In genomic region chr12:66160704-66161103, GRCh38 we compare ENCODE assay signal across 19 cellular contexts. TPM values are rescaled to one million over a fixed set of nuclear protein-coding genes. Genes with fewer than 3 reads are reported as not detected.
A peak's percentile ranks its signal among the peaks of the same experiment; 100 is the strongest.
DNase-seq lines count a peak whose midpoint lies in the region; ATAC-seq, FAIRE-seq and TF ChIP-seq lines count a peak whose summit lies in the region.
"Had no signal": no experiment of that assay in that cellular context is flagged by ENCODE, and none has a peak within 500 bp of the region (broad histone marks: within the 10 kb centered on the region; RNA-seq: fewer than 3 reads in every experiment).

No MANE protein-coding gene starts in this region.

- H2AFZ ChIP-seq in K562 (ENCODE audit: low read depth, low read length): no peak overlapping the region

- H3K9ac ChIP-seq in K562 (ENCODE audit: insufficient read depth in 1 of 2, low read depth in 2 of 2, low read length in 2 of 2): no peak overlapping the region

- H3K27ac Mint-ChIP-seq in activated CD4-positive, alpha-beta T cell treated with anti-CD3 and anti-CD28 coated beads, Interleukin-2, amount 10 ng/mL, durations not matched to agents 24 days and 14 days: no peak overlapping the region

- H3K27me3 ChIP-seq in K562 (ENCODE audit: control insufficient read depth in 2 of 2, insufficient read depth in 2 of 2, low read length in 2 of 2) (no peaks in the 10 kb centered on the region), lower lobe of right lung (ENCODE audit: low read depth) (no peaks in the 10 kb centered on the region)

- H3K4me3 ChIP-seq in K562: no peak overlapping the region
- H3K4me3 ChIP-seq in lower lobe of right lung: no peak overlapping the region
- H3K4me3 ChIP-seq: A549 had no signal

- in situ Hi-C loops in K562 (cut with MboI): no loop called here

- H3K4me1 ChIP-seq in K562 (replicated peaks in 1 of 2; ENCODE audit: control insufficient read depth in 2 of 2, insufficient read depth in 2 of 2, low read length in 2 of 2) (peaks cover 0 to 8% of the 10 kb centered on the region in 2 experiments; a peak in 2 of 5 replicates), lower lobe of right lung (no peaks in the 10 kb centered on the region)
- H3K4me1 ChIP-seq: A549 had no signal

- TF ChIP-seq RAD21 in K562 (CRISPR knock-in tag; conservative IDR thresholded peaks at IDR 0.05 in 1 of 2, IDR thresholded peaks at IDR 0.05 in 1 of 2): no peak

- DNase-seq in activated CD4-positive, alpha-beta T cell treated with anti-CD3 and anti-CD28 coated beads, Interleukin-2, amount 10 ng/mL, durations not matched to agents 24 days and 14 days: peak; percentile 38
- DNase-seq in activated CD4-positive, alpha-beta T cell treated with anti-CD3 and anti-CD28 coated beads for 48 hours: no peak
- no peak for DNase-seq in K562 (ENCODE audit: extremely low read depth in 1 of 4, low spot score in 3 of 4)
- DNase-seq in lower lobe of right lung: peak; percentile 47
- peak; percentile 74 for DNase-seq in posterior vena cava (ENCODE audit: low spot score)
- no peak for DNase-seq in sciatic nerve (ENCODE audit: low spot score)
- no peak for DNase-seq in NCI-H2029 (lab: John Stamatoyannopoulos, UW)
- DNase-seq in NCI-H2227 treated with DMSO at 0.1 percent for 48 hours (lab: John Stamatoyannopoulos, UW): no peak
- DNase-seq: AML-193; CD4-positive, alpha-beta T cell; DMS79 treated with DMSO at 0.1 percent for 48 hours; GF-D8; GOT3; H7; IMR-90 had no signal

- no peak for TF ChIP-seq EP300 in K562 (IDR thresholded peaks at IDR 0.05; ENCODE audit: low read length)

- H3K9me3 ChIP-seq in K562 (replicated peaks; ENCODE audit: control insufficient read depth, insufficient read depth, low read depth, low read length) (no peaks in the 10 kb centered on the region), lower lobe of right lung (no peaks in the 10 kb centered on the region)

- H3K27ac ChIP-seq in K562 (ENCODE audit: extremely low read depth, low read depth, low read length) (no peak overlapping the region), lower lobe of right lung (no peak overlapping the region)
- H3K27ac ChIP-seq: 22Rv1, A549, C4-2B, HL-60 had no signal

- no peaks in the 10 kb centered on the region; the same call in 1 of the 2 replicates for H4K20me1 ChIP-seq in K562 (replicated peaks; ENCODE audit: control insufficient read depth, insufficient read depth, low read length)

- TF ChIP-seq POLR2A in K562 (conservative IDR thresholded peaks at IDR 0.05): no peak

- intact Hi-C loops in activated CD4-positive, alpha-beta T cell treated with anti-CD3 and anti-CD28 coated beads, Interleukin-2, amount 10 ng/mL, durations not matched to agents 24 days and 14 days (cut with micrococcal nuclease): no loop called here
- intact Hi-C loops in K562 (cut with micrococcal nuclease): no loop called here
- intact Hi-C loops in lower lobe of right lung (cut with DNase I): no loop called here
- intact Hi-C loops in posterior vena cava (cut with DNase I): no loop called here
- intact Hi-C loops in sciatic nerve (cut with DNase I): no loop called here

- peaks cover 43% of the 10 kb centered on the region for H3K36me3 Mint-ChIP-seq in activated CD4-positive, alpha-beta T cell treated with anti-CD3 and anti-CD28 coated beads, Interleukin-2, amount 10 ng/mL, durations not matched to agents 24 days and 14 days (ENCODE audit: low read depth)

- ATAC-seq in K562 (no peak), lower lobe of right lung (peak in 1 of 2 donors; percentile 13), sciatic nerve (no peak)
- ATAC-seq: A549 had no signal

- 92% methylated on average over 9 of the region's 28 CpGs for WGBS in K562 (ENCODE audit: insufficient coverage, low coverage, missing lambda C conversion rate)

- no peak overlapping the region for H3K4me3 Mint-ChIP-seq in activated CD4-positive, alpha-beta T cell treated with anti-CD3 and anti-CD28 coated beads, Interleukin-2, amount 10 ng/mL, durations not matched to agents 24 days and 14 days
- H3K4me3 Mint-ChIP-seq: CD4-positive, alpha-beta T cell had no signal

- peaks cover 43% of the 10 kb centered on the region for H3K79me2 ChIP-seq in K562 (ENCODE audit: control insufficient read depth, insufficient read depth, low read length)

- no peaks in the 10 kb centered on the region for H3K27me3 Mint-ChIP-seq in activated CD4-positive, alpha-beta T cell treated with anti-CD3 and anti-CD28 coated beads, Interleukin-2, amount 10 ng/mL, durations not matched to agents 24 days and 14 days
- H3K27me3 Mint-ChIP-seq: CD4-positive, alpha-beta T cell had no signal

- CTCF ChIA-PET in K562 (lab: Yijun Ruan, JAX; ENCODE audit: low intra/inter-chr PET ratio): no interaction called here

- H3K4me2 ChIP-seq in K562 (ENCODE audit: insufficient read depth, low read length): no peak overlapping the region
- H3K4me2 ChIP-seq: A549 had no signal

- FAIRE-seq in K562 (lab: Jason Lieb, UNC): no peak
- FAIRE-seq: A549 had no signal

- peaks cover 4% of the 10 kb centered on the region for H3K9me3 Mint-ChIP-seq in activated CD4-positive, alpha-beta T cell treated with anti-CD3 and anti-CD28 coated beads, Interleukin-2, amount 10 ng/mL, durations not matched to agents 24 days and 14 days

- TF ChIP-seq CTCF in K562 (IDR thresholded peaks at IDR 0.05 in 2 of 3, conservative IDR thresholded peaks at IDR 0.05 in 1 of 3; ENCODE audit: insufficient read depth in 2 of 3, low read depth in 1 of 3, low read length in 3 of 3) (no peak), lower lobe of right lung (IDR thresholded peaks at IDR 0.05) (no peak)

- no TSS peak for BruUV-seq in K562 (replicated peaks; lab: Mats Ljungman, UMichigan)

- H3K36me3 ChIP-seq in K562 (ENCODE audit: control insufficient read depth, insufficient read depth, low read length): peaks cover 7% of the 10 kb centered on the region; the same call in 2 of the 3 replicates
- H3K36me3 ChIP-seq in lower lobe of right lung: peaks cover 22% of the 10 kb centered on the region

- POLR2A ChIA-PET in K562 (lab: Yijun Ruan, JAX): interaction anchor here (0.8 kb wide), 1 partner anchor 11 kb away, joined by 3 read pairs; no protein-coding TSS in a partner anchor

- no peaks in the 10 kb centered on the region for H3K9me1 ChIP-seq in K562 (ENCODE audit: control insufficient read depth, insufficient read depth, low read length)

- H3K4me1 Mint-ChIP-seq in activated CD4-positive, alpha-beta T cell treated with anti-CD3 and anti-CD28 coated beads, Interleukin-2, amount 10 ng/mL, durations not matched to agents 24 days and 14 days: peaks cover 14% of the 10 kb centered on the region

RNA-seq across cellular contexts. Expression of gene TMBIM4, which starts 9.1 kb away (rescaled TPM):
- total RNA-seq in activated CD4-positive, alpha-beta T cell treated with anti-CD3 and anti-CD28 coated beads, Interleukin-2, amount 10 ng/mL, durations not matched to agents 24 days and 14 days: 58.0 and 60.9 TPM in 2 replicates
- total RNA-seq in K562 (2011; cell fraction: chromatin; rRNA removed; ENCODE audit: low replicate concordance): 23.3 and 47.4 TPM in 2 replicates
- total RNA-seq in K562 (2011; cell fraction: nucleolus; rRNA removed): 18.2 and 23.0 TPM in 2 replicates
- 38.8 and 43.1 TPM in 2 replicates for total RNA-seq in K562 (2011; cell fraction: nucleoplasm; rRNA removed)
- 18.6 and 19.5 TPM in 2 replicates for total RNA-seq in K562 (2014; rRNA removed)
- total RNA-seq in K562 (2014; rRNA removed; fragmentation: Illumina TruSeq; extraction: Trizol): 49.8 and 57.5 TPM in 2 replicates
- total RNA-seq in K562 (2015; rRNA removed; fragmentation: Illumina TruSeq; extraction: Trizol): 46.1 and 50.0 TPM in 2 replicates
- total RNA-seq in K562 (2021): 41.2 and 46.5 TPM in 2 replicates
- 53.9 and 67.4 TPM in 2 replicates for polyA plus RNA-seq in K562 (2011; rRNA removed)
- polyA plus RNA-seq in K562 (2011; cell fraction: cytosol; rRNA removed): 94.3 and 145 TPM in 2 replicates
- polyA plus RNA-seq in K562 (2011; cell fraction: nucleus; rRNA removed): 17.7 and 30.5 TPM in 2 replicates
- polyA plus RNA-seq in K562 (2012): 55.8 and 57.5 TPM in 2 replicates
- polyA plus RNA-seq in K562 (2014; fragmentation: Illumina TruSeq; extraction: Trizol): 49.7 and 70.1 TPM in 2 replicates
- 100 to 1,000 TPM; 231 to 272 TPM for polyA plus RNA-seq in K562 (2014; fragmentation: Nextera tagmentation; extraction: Ambion mirVana)
- polyA plus RNA-seq in K562 (2014; rRNA removed): 61.8 and 104 TPM in 2 replicates
- polyA minus RNA-seq in K562 (2011; rRNA and poly(A)+ RNA removed): 27.7 and 28.5 TPM in 2 replicates
- polyA minus RNA-seq in K562 (2011; cell fraction: cytosol; rRNA and poly(A)+ RNA removed): 5.2 and 24.5 TPM in 2 replicates
- polyA minus RNA-seq in K562 (2011; cell fraction: nucleus; rRNA and poly(A)+ RNA removed): 4.6 and 15.3 TPM in 2 replicates
- total RNA-seq in lower lobe of right lung: 174 TPM
- 100 to 1,000 TPM; 127 to 131 TPM for total RNA-seq in posterior vena cava
- 99.3 TPM for total RNA-seq in sciatic nerve
- total RNA-seq: H7 had no signal

RNA-seq across cellular contexts. Expression of gene IRAK3, which starts 28.3 kb away (rescaled TPM):
- 1.3 and 1.8 TPM in 2 replicates for total RNA-seq in activated CD4-positive, alpha-beta T cell treated with anti-CD3 and anti-CD28 coated beads, Interleukin-2, amount 10 ng/mL, durations not matched to agents 24 days and 14 days
- total RNA-seq in K562 (2011; cell fraction: chromatin; rRNA removed; ENCODE audit: low replicate concordance): 0.07 TPM in 1 of 2 replicates, not detected in the other
- not detected in 2 replicates for total RNA-seq in K562 (2011; cell fraction: nucleolus; rRNA removed)
- total RNA-seq in K562 (2011; cell fraction: nucleoplasm; rRNA removed): not detected in 2 replicates
- 0.09 TPM in 1 of 2 replicates, not detected in the other for total RNA-seq in K562 (2014; rRNA removed)
- not detected in 2 replicates for total RNA-seq in K562 (2014; rRNA removed; fragmentation: Illumina TruSeq; extraction: Trizol)
- not detected in 2 replicates for total RNA-seq in K562 (2015; rRNA removed; fragmentation: Illumina TruSeq; extraction: Trizol)
- total RNA-seq in K562 (2021): 0.07 TPM in 1 of 2 replicates, not detected in the other
- 0.06 TPM in 1 of 2 replicates, not detected in the other for polyA plus RNA-seq in K562 (2011; rRNA removed)
- not detected in 2 replicates for polyA plus RNA-seq in K562 (2011; cell fraction: cytosol; rRNA removed)
- not detected in 2 replicates for polyA plus RNA-seq in K562 (2011; cell fraction: nucleus; rRNA removed)
- 0.01 TPM in 1 of 2 replicates, not detected in the other for polyA plus RNA-seq in K562 (2012)
- not detected in 2 replicates for polyA plus RNA-seq in K562 (2014; fragmentation: Illumina TruSeq; extraction: Trizol)
- not detected for polyA plus RNA-seq in K562 (2014; fragmentation: Nextera tagmentation; extraction: Ambion mirVana)
- not detected in 2 replicates for polyA plus RNA-seq in K562 (2014; rRNA removed)
- polyA minus RNA-seq in K562 (2011; rRNA and poly(A)+ RNA removed): not detected in 2 replicates
- polyA minus RNA-seq in K562 (2011; cell fraction: cytosol; rRNA and poly(A)+ RNA removed): not detected in 2 replicates
- not detected in 2 replicates for polyA minus RNA-seq in K562 (2011; cell fraction: nucleus; rRNA and poly(A)+ RNA removed)
- 50.7 TPM for total RNA-seq in lower lobe of right lung
- total RNA-seq in posterior vena cava: 10 to 100 TPM; 24.3 to 32.9 TPM
- 19.3 TPM for total RNA-seq in sciatic nerve

RNA-seq across cellular contexts. Expression of gene LLPH, which starts 30.2 kb away (rescaled TPM):
- total RNA-seq in activated CD4-positive, alpha-beta T cell treated with anti-CD3 and anti-CD28 coated beads, Interleukin-2, amount 10 ng/mL, durations not matched to agents 24 days and 14 days: 33.5 and 35.2 TPM in 2 replicates
- 3.1 and 10.4 TPM in 2 replicates for total RNA-seq in K562 (2011; cell fraction: chromatin; rRNA removed; ENCODE audit: low replicate concordance)
- 1.6 and 2.5 TPM in 2 replicates for total RNA-seq in K562 (2011; cell fraction: nucleolus; rRNA removed)
- 2.7 and 5.6 TPM in 2 replicates for total RNA-seq in K562 (2011; cell fraction: nucleoplasm; rRNA removed)
- 19.1 and 22.6 TPM in 2 replicates for total RNA-seq in K562 (2014; rRNA removed)
- total RNA-seq in K562 (2014; rRNA removed; fragmentation: Illumina TruSeq; extraction: Trizol): 59.6 and 74.3 TPM in 2 replicates
- total RNA-seq in K562 (2015; rRNA removed; fragmentation: Illumina TruSeq; extraction: Trizol): 58.5 and 65.5 TPM in 2 replicates
- total RNA-seq in K562 (2021): 26.3 and 27.8 TPM in 2 replicates
- polyA plus RNA-seq in K562 (2011; rRNA removed): 14.1 and 23.9 TPM in 2 replicates
- polyA plus RNA-seq in K562 (2011; cell fraction: cytosol; rRNA removed): 2.1 and 4.8 TPM in 2 replicates
- 1.9 and 2.5 TPM in 2 replicates for polyA plus RNA-seq in K562 (2011; cell fraction: nucleus; rRNA removed)
- polyA plus RNA-seq in K562 (2012): 27.5 and 58.5 TPM in 2 replicates
- polyA plus RNA-seq in K562 (2014; fragmentation: Illumina TruSeq; extraction: Trizol): 62.1 and 72.0 TPM in 2 replicates
- polyA plus RNA-seq in K562 (2014; fragmentation: Nextera tagmentation; extraction: Ambion mirVana): 10 to 100 TPM; 67.4 to 87.3 TPM
- polyA plus RNA-seq in K562 (2014; rRNA removed): 41.0 and 48.7 TPM in 2 replicates
- polyA minus RNA-seq in K562 (2011; rRNA and poly(A)+ RNA removed): 8.3 and 11.9 TPM in 2 replicates
- polyA minus RNA-seq in K562 (2011; cell fraction: cytosol; rRNA and poly(A)+ RNA removed): 0.64 and 4.3 TPM in 2 replicates
- 2.2 and 4.0 TPM in 2 replicates for polyA minus RNA-seq in K562 (2011; cell fraction: nucleus; rRNA and poly(A)+ RNA removed)
- total RNA-seq in lower lobe of right lung: 19.3 TPM
- total RNA-seq in posterior vena cava: 10 to 100 TPM; 20.8 to 24.7 TPM
- 21.4 TPM for total RNA-seq in sciatic nerve

Comparison
In these comparisons a context has a peak if more than half of its experiments do, and no peak if none do; other contexts are left out.
1. DNase-seq: peak in activated CD4-positive, alpha-beta T cell treated with anti-CD3 and anti-CD28 coated beads, Interleukin-2, amount 10 ng/mL, durations not matched to agents 24 days and 14 days (single experiment), lower lobe of right lung (single experiment) and posterior vena cava (single experiment); none in activated CD4-positive, alpha-beta T cell treated with anti-CD3 and anti-CD28 coated beads for 48 hours (single experiment), K562 (0 of 4), sciatic nerve (single experiment), NCI-H2029 (single experiment) and NCI-H2227 treated with DMSO at 0.1 percent for 48 hours (single experiment).